ENCODE assay signal across 15 cellular contexts in genomic region chr2:37665038-37665437, GRCh38. TPM values are rescaled to one million over a fixed set of nuclear protein-coding genes. Genes with fewer than 3 reads are reported as not detected.
DNase-seq lines count a peak whose midpoint lies in the region; ATAC-seq and TF ChIP-seq lines count a peak whose summit lies in the region.
"Had no signal": no experiment of that assay in that cellular context is flagged by ENCODE, and none has a peak within 500 bp of the region (broad histone marks: within the 10 kb centered on the region; RNA-seq: fewer than 3 reads in every experiment).

No MANE protein-coding gene starts in this region.

- peak overlapping the region; percentile 95 for H3K4me2 ChIP-seq in Loucy (ENCODE audit: low read depth, low read length, poor library complexity, severe bottlenecking)

- TF ChIP-seq POLR2A in esophagus squamous epithelium (IDR thresholded peaks at IDR 0.05) (no peak), gastrocnemius medialis (IDR thresholded peaks at IDR 0.05) (no peak)

- peak overlapping the region in 1 of 3 donors; percentile 52 for H3K27ac Mint-ChIP-seq in CD4-positive, CD25-positive, alpha-beta regulatory T cell

- no peak for DNase-seq in CD4-positive, CD25-positive, alpha-beta regulatory T cell
- DNase-seq in esophagus squamous epithelium (lab: John Stamatoyannopoulos, UW) (no peak), gastrocnemius medialis (no peak), omental fat pad (ENCODE audit: low spot score) (no peak), RKO (ENCODE audit: low spot score) (no peak)
- DNase-seq: amniotic stem cell, DMS79, midbrain, NCI-H1694, NCI-H510A, SJCRH30 had no signal

- TF ChIP-seq CTCF in Loucy (conservative IDR thresholded peaks at IDR 0.05; ENCODE audit: low read length) = no peak
- no peak for TF ChIP-seq CTCF in esophagus squamous epithelium (IDR thresholded peaks at IDR 0.05)
- TF ChIP-seq CTCF in gastrocnemius medialis (IDR thresholded peaks at IDR 0.05 in 4 of 5, conservative IDR thresholded peaks at IDR 0.05 in 1 of 5) = no peak
- TF ChIP-seq CTCF in omental fat pad (IDR thresholded peaks at IDR 0.05) = no peak

- H2AFZ ChIP-seq in Loucy (ENCODE audit: low read length) = no peak overlapping the region
- H2AFZ ChIP-seq: parathyroid adenoma had no signal

- peaks cover 53 to 99% (median 72%) of the 10 kb centered on the region in 4 donors for H3K4me1 Mint-ChIP-seq in CD4-positive, CD25-positive, alpha-beta regulatory T cell

- intact Hi-C loops in esophagus squamous epithelium (cut with DNase I) = no loop called here
- intact Hi-C loops in gastrocnemius medialis (cut with DNase I; ENCODE audit: low total_unique reads) = no loop called here

- no peak overlapping the region for H3K27ac ChIP-seq in CD4-positive, CD25-positive, alpha-beta regulatory T cell (ENCODE audit: insufficient read depth, low read length, poor library complexity, severe bottlenecking)
- H3K27ac ChIP-seq in esophagus squamous epithelium = peak overlapping the region in 3 of 4 donors; percentile 30 to 69 (median 40)
- peak overlapping the region; percentile 53 to 98 (median 54) for H3K27ac ChIP-seq in gastrocnemius medialis
- H3K27ac ChIP-seq: BLaER1, parathyroid adenoma, SJCRH30 had no signal

- H3F3A ChIP-seq in Loucy (ENCODE audit: low read depth) = no peaks in the 10 kb centered on the region

- H3K4me1 ChIP-seq in CD4-positive, CD25-positive, alpha-beta regulatory T cell (ENCODE audit: control insufficient read depth, insufficient read depth, low read length, poor library complexity, severe bottlenecking) = peaks cover 67% of the 10 kb centered on the region
- peaks cover 51% of the 10 kb centered on the region for H3K4me1 ChIP-seq in Loucy (ENCODE audit: insufficient read depth, low read length, poor library complexity, severe bottlenecking)
- H3K4me1 ChIP-seq in esophagus squamous epithelium = peaks cover 0 to 93% (median 49%) of the 10 kb centered on the region in 3 donors
- H3K4me1 ChIP-seq in gastrocnemius medialis = peaks cover 95 to 97% of the 10 kb centered on the region in 2 donors
- H3K4me1 ChIP-seq: parathyroid adenoma had no signal

- peaks cover 26% of the 10 kb centered on the region for H3K36me3 Mint-ChIP-seq in CD4-positive, CD25-positive, alpha-beta regulatory T cell

- peak overlapping the region in 1 of 4 donors; percentile 59 for H3K4me3 Mint-ChIP-seq in CD4-positive, CD25-positive, alpha-beta regulatory T cell

- H3K27me3 Mint-ChIP-seq in CD4-positive, CD25-positive, alpha-beta regulatory T cell = no peaks in the 10 kb centered on the region

- H3K9ac ChIP-seq in Loucy (ENCODE audit: low read depth, low read length, poor library complexity, severe bottlenecking) = no peak overlapping the region
- H3K9ac ChIP-seq: BLaER1, parathyroid adenoma had no signal

- ATAC-seq in CD4-positive, CD25-positive, alpha-beta regulatory T cell (ENCODE audit: low read depth in 2 of 2) = no peak
- ATAC-seq in gastrocnemius medialis (no peak), omental fat pad (ENCODE audit: low FRiP score) (no peak), HG03175 (IDR thresholded peaks at IDR 0.05; ENCODE audit: unreplicated experiment) (no peak)

- in situ Hi-C loops in gastrocnemius medialis (cut with MboI; ENCODE audit: low sequenced_read_pairs in 4 of 4) = loop anchor here in 1 of 4 donors (25.0 kb wide), 1 partner anchor 253 kb away; no protein-coding TSS in a partner anchor

- H3K4me3 ChIP-seq in CD4-positive, CD25-positive, alpha-beta regulatory T cell (ENCODE audit: low read depth, low read length) = peak overlapping the region; percentile 16
- no peak overlapping the region for H3K4me3 ChIP-seq in Loucy (ENCODE audit: low read length, poor library complexity, severe bottlenecking)
- no peak overlapping the region for H3K4me3 ChIP-seq in esophagus squamous epithelium
- no peak overlapping the region for H3K4me3 ChIP-seq in gastrocnemius medialis
- H3K4me3 ChIP-seq: BLaER1, SJCRH30 had no signal

- 75 to 85% methylated on average over 2 of the region's 2 CpGs for WGBS in esophagus squamous epithelium, 2 donors

- peaks cover 65% of the 10 kb centered on the region for H4K20me1 ChIP-seq in Loucy (ENCODE audit: insufficient read depth, low read length, poor library complexity, severe bottlenecking)

- H3K27me3 ChIP-seq in CD4-positive, CD25-positive, alpha-beta regulatory T cell (ENCODE audit: control insufficient read depth, insufficient read depth, low read length) = no peaks in the 10 kb centered on the region
- H3K27me3 ChIP-seq in Loucy (ENCODE audit: insufficient read depth, low read length, poor library complexity, severe bottlenecking) (no peaks in the 10 kb centered on the region), esophagus squamous epithelium (peaks cover 0 to 8% (median 0%) of the 10 kb centered on the region in 4 donors), gastrocnemius medialis (no peaks in the 10 kb centered on the region)
- H3K27me3 ChIP-seq: BLaER1, SJCRH30 had no signal

- no peaks in the 10 kb centered on the region for H3K9me2 ChIP-seq in Loucy (replicated peaks; ENCODE audit: low read depth, low read length)

- H3K9me3 ChIP-seq in CD4-positive, CD25-positive, alpha-beta regulatory T cell (ENCODE audit: control insufficient read depth in 2 of 2, low read length in 2 of 2) = no peaks in the 10 kb centered on the region
- H3K9me3 ChIP-seq in Loucy (ENCODE audit: insufficient read depth, low read depth, low read length) (no peaks in the 10 kb centered on the region), esophagus squamous epithelium (no peaks in the 10 kb centered on the region), gastrocnemius medialis (no peaks in the 10 kb centered on the region)
- H3K9me3 ChIP-seq: BLaER1, SJCRH30 had no signal

- peaks cover 27% of the 10 kb centered on the region for H3K36me3 ChIP-seq in CD4-positive, CD25-positive, alpha-beta regulatory T cell (ENCODE audit: control insufficient read depth, insufficient read depth, low read length)
- H3K36me3 ChIP-seq in Loucy (ENCODE audit: insufficient read depth, low read length) (no peaks in the 10 kb centered on the region), esophagus squamous epithelium (no peaks in the 10 kb centered on the region), gastrocnemius medialis (no peaks in the 10 kb centered on the region)

- no peaks in the 10 kb centered on the region for H3K9me3 Mint-ChIP-seq in CD4-positive, CD25-positive, alpha-beta regulatory T cell

- H3K79me2 ChIP-seq in Loucy (ENCODE audit: insufficient read depth, low read length) = peaks cover 97% of the 10 kb centered on the region

RNA-seq across cellular contexts. Expression of gene CDC42EP3, which starts 6.4 kb away (rescaled TPM):
- 36.4 TPM for total RNA-seq in CD4-positive, CD25-positive, alpha-beta regulatory T cell
- 10 to 100 TPM; 57.9 to 81.4 (median 68.5) TPM for polyA plus RNA-seq in CD4-positive, CD25-positive, alpha-beta regulatory T cell
- total RNA-seq in esophagus squamous epithelium (10 to 100 TPM in 2 of 4 donors, 1 to 10 TPM in 1, under 1 TPM in 1; 0.57 to 16.2 (median 9.9) TPM), gastrocnemius medialis (10 to 100 TPM; 20.0 to 90.6 (median 57.2) TPM), omental fat pad (10 to 100 TPM; 12.1 to 54.9 (median 29.9) TPM)
